In genomic region chr16:85054948-85055502, GRCh38 we compare ENCODE assay signal across 11 cellular contexts. TPM values are rescaled to one million over a fixed set of nuclear protein-coding genes. Genes with fewer than 3 reads are reported as not detected.
DNase-seq lines count a peak whose midpoint lies in the region; ATAC-seq and TF ChIP-seq lines count a peak whose summit lies in the region.
"Had no signal": no experiment of that assay in that cellular context is flagged by ENCODE, and none has a peak within 500 bp of the region (broad histone marks: within the 10 kb centered on the region; RNA-seq: fewer than 3 reads in every experiment).

No MANE protein-coding gene starts in this region.

- CTCF ChIA-PET in CD8-positive, alpha-beta memory T cell (lab: Charles Lee), result interaction anchor here (0.9 to 4.0 kb wide), 8 partner anchors 8 to 84 kb away, joined by 3 to 22 read pairs (median 6); partner anchors contain the start of gene KIAA0513

- DNase-seq in CD8-positive, alpha-beta memory T cell, result peak in 1 of 5 donors; percentile 25
- DNase-seq in SK-MEL-5 (ENCODE audit: low read depth, low spot score), result peak; percentile 3
- no peak for DNase-seq in esophagus squamous epithelium (lab: John Stamatoyannopoulos, UW)
- no peak for DNase-seq in sigmoid colon
- DNase-seq in posterior vena cava (ENCODE audit: low spot score), result no peak
- DNase-seq in NCI-H526 (lab: John Stamatoyannopoulos, UW), result no peak
- DNase-seq: H9 had no signal

- H3K4me3 ChIP-seq in CD8-positive, alpha-beta memory T cell (ENCODE audit: low read length), result peak overlapping the region; percentile 50
- peak overlapping the region in 3 of 4 donors; percentile 1 to 50 (median 12) for H3K4me3 ChIP-seq in esophagus squamous epithelium
- peak overlapping the region; percentile 10 to 36 (median 28) for H3K4me3 ChIP-seq in sigmoid colon
- H3K4me3 ChIP-seq: SK-N-MC had no signal

- TF ChIP-seq POLR2A in esophagus squamous epithelium (IDR thresholded peaks at IDR 0.05) (no peak), sigmoid colon (IDR thresholded peaks at IDR 0.05) (no peak)

- peak overlapping the region; percentile 33 to 73 (median 67) for H3K4me3 Mint-ChIP-seq in CD8-positive, alpha-beta memory T cell
- H3K4me3 Mint-ChIP-seq: H9 had no signal

- peaks cover 39% of the 10 kb centered on the region for H3K4me1 ChIP-seq in CD8-positive, alpha-beta memory T cell (ENCODE audit: insufficient read depth, low read length)
- H3K4me1 ChIP-seq in esophagus squamous epithelium (peaks cover 20 to 45% (median 21%) of the 10 kb centered on the region in 3 donors), sigmoid colon (peaks cover 0 to 42% (median 31%) of the 10 kb centered on the region in 4 donors)

- no peaks in the 10 kb centered on the region for H3K27me3 Mint-ChIP-seq in CD8-positive, alpha-beta memory T cell

- no peaks in the 10 kb centered on the region for H3K27me3 ChIP-seq in CD8-positive, alpha-beta memory T cell (ENCODE audit: insufficient read depth, low read length, poor library complexity, severe bottlenecking)
- H3K27me3 ChIP-seq in esophagus squamous epithelium, result no peaks in the 10 kb centered on the region
- H3K27me3 ChIP-seq in sigmoid colon, result no peaks in the 10 kb centered on the region

- ATAC-seq in GM21717 (IDR thresholded peaks at IDR 0.05; ENCODE audit: unreplicated experiment) (no peak), GM18909 (IDR thresholded peaks at IDR 0.05; ENCODE audit: poor library complexity, unreplicated experiment) (no peak)

- POLR2A ChIA-PET in CD8-positive, alpha-beta memory T cell (lab: Charles Lee), result interaction anchor here (0.7 to 1.9 kb wide), 4 partner anchors 24 to 43 kb away, joined by 3 to 10 read pairs (median 5); partner anchors contain the start of genes KIAA0513 and ZDHHC7

- peak overlapping the region; percentile 48 to 97 (median 86) for H3K27ac Mint-ChIP-seq in CD8-positive, alpha-beta memory T cell

- TF ChIP-seq CTCF in esophagus squamous epithelium (IDR thresholded peaks at IDR 0.05) (no peak), sigmoid colon (IDR thresholded peaks at IDR 0.05) (no peak)

- H3K4me1 Mint-ChIP-seq in CD8-positive, alpha-beta memory T cell, result peaks cover 37 to 51% (median 41%) of the 10 kb centered on the region in 3 donors

- intact Hi-C loops in esophagus squamous epithelium (cut with DNase I) (no loop called here), sigmoid colon (cut with DNase I) (no loop called here), posterior vena cava (cut with DNase I) (no loop called here)

- H3K27ac ChIP-seq in CD8-positive, alpha-beta memory T cell (ENCODE audit: low read depth, low read length), result peak overlapping the region; percentile 62
- H3K27ac ChIP-seq in esophagus squamous epithelium (peak overlapping the region in 3 of 4 donors; percentile 79 to 88 (median 82)), sigmoid colon (peak overlapping the region; percentile 76 to 84 (median 79))
- H3K27ac ChIP-seq: SK-N-MC had no signal

- peaks cover 0 to 1% (median 0%) of the 10 kb centered on the region in 3 donors for H3K36me3 Mint-ChIP-seq in CD8-positive, alpha-beta memory T cell

- no peaks in the 10 kb centered on the region for H3K36me3 ChIP-seq in CD8-positive, alpha-beta memory T cell (ENCODE audit: insufficient read depth, low read length)
- H3K36me3 ChIP-seq in esophagus squamous epithelium (no peaks in the 10 kb centered on the region), sigmoid colon (peaks cover 0 to 5% (median 0%) of the 10 kb centered on the region in 4 donors)

- no peaks in the 10 kb centered on the region for H3K9me3 ChIP-seq in CD8-positive, alpha-beta memory T cell (ENCODE audit: low read length)
- no peaks in the 10 kb centered on the region for H3K9me3 ChIP-seq in esophagus squamous epithelium
- no peaks in the 10 kb centered on the region for H3K9me3 ChIP-seq in sigmoid colon

- TF ChIP-seq EP300 in sigmoid colon (IDR thresholded peaks at IDR 0.05), result no peak

- WGBS in esophagus squamous epithelium, 2 donors, result 48 to 57% methylated on average over 6 of the region's 6 CpGs
- 48 to 55% methylated on average over 6 of the region's 6 CpGs for WGBS in sigmoid colon, 2 donors

- H3K9me3 Mint-ChIP-seq in CD8-positive, alpha-beta memory T cell, result no peaks in the 10 kb centered on the region
- H3K9me3 Mint-ChIP-seq: H9 had no signal

- in situ Hi-C loops in SK-MEL-5 (cut with HindIII; ENCODE audit: low pct_unique_long_range_greater_than_20kb, low sequenced_read_pairs), result no loop called here

RNA-seq across cellular contexts. Expression of gene KIAA0513, which starts 27.4 kb away (rescaled TPM):
- 10 to 100 TPM; 13.2 to 13.5 TPM for total RNA-seq in CD8-positive, alpha-beta memory T cell
- polyA plus RNA-seq in CD8-positive, alpha-beta memory T cell, result 7.2 TPM
- 2.4 and 2.9 TPM in 2 replicates for total RNA-seq in SK-MEL-5 (2014; rRNA removed; shearing (Covaris generic))
- 4.2 and 6.0 TPM in 2 replicates for polyA plus RNA-seq in SK-MEL-5 (2015; cell fraction: cytosol; rRNA removed)
- 4.3 and 5.6 TPM in 2 replicates for polyA plus RNA-seq in SK-MEL-5 (2015; cell fraction: nucleus; rRNA removed)
- total RNA-seq in esophagus squamous epithelium, result 10 to 100 TPM in 1 of 4 donors, 1 to 10 TPM in 3; 9.0 to 11.4 (median 9.7) TPM
- total RNA-seq in sigmoid colon, result 10 to 100 TPM; 18.6 to 40.2 (median 26.4) TPM
- 10 to 100 TPM in 2 of 3 donors, 1 to 10 TPM in 1; 8.4 to 14.8 (median 10.6) TPM for polyA plus RNA-seq in sigmoid colon
- 10 to 100 TPM; 14.7 to 15.8 TPM for total RNA-seq in posterior vena cava

RNA-seq across cellular contexts. Expression of gene ZDHHC7, which starts 43.7 kb away (rescaled TPM):
- 10 to 100 TPM; 31.6 to 32.6 TPM for total RNA-seq in CD8-positive, alpha-beta memory T cell
- polyA plus RNA-seq in CD8-positive, alpha-beta memory T cell, result 45.7 TPM
- 45.1 and 49.1 TPM in 2 replicates for total RNA-seq in SK-MEL-5 (2014; rRNA removed; shearing (Covaris generic))
- polyA plus RNA-seq in SK-MEL-5 (2015; cell fraction: cytosol; rRNA removed), result 57.6 and 67.2 TPM in 2 replicates
- polyA plus RNA-seq in SK-MEL-5 (2015; cell fraction: nucleus; rRNA removed), result 45.2 and 52.3 TPM in 2 replicates
- total RNA-seq in esophagus squamous epithelium (10 to 100 TPM; 31.2 to 41.2 (median 38.6) TPM), sigmoid colon (10 to 100 TPM; 56.2 to 69.5 (median 63.7) TPM), posterior vena cava (10 to 100 TPM; 34.0 to 38.5 TPM)
- polyA plus RNA-seq in sigmoid colon, result 10 to 100 TPM; 20.8 to 40.1 (median 22.2) TPM

RNA-seq across cellular contexts. Expression of gene CIBAR2, which starts 57.2 kb away (rescaled TPM):
- total RNA-seq in CD8-positive, alpha-beta memory T cell, result not detected
- not detected for polyA plus RNA-seq in CD8-positive, alpha-beta memory T cell
- total RNA-seq in SK-MEL-5 (2014; rRNA removed; shearing (Covaris generic)), result not detected in 2 replicates
- not detected in 2 replicates for polyA plus RNA-seq in SK-MEL-5 (2015; cell fraction: cytosol; rRNA removed)
- polyA plus RNA-seq in SK-MEL-5 (2015; cell fraction: nucleus; rRNA removed), result not detected in 2 replicates
- total RNA-seq in esophagus squamous epithelium (not detected), sigmoid colon (not detected), posterior vena cava (not detected)
- polyA plus RNA-seq in sigmoid colon, result not detected
- total RNA-seq: H9 had no signal
- polyA plus RNA-seq: neural cell had no signal
